In genomic region chr9:130997925-130998595, GRCh38 we compare ENCODE assay signal across 8 cellular contexts. TPM values are rescaled to one million over a fixed set of nuclear protein-coding genes. Genes with fewer than 3 reads are reported as not detected.
DNase-seq lines count a peak whose midpoint lies in the region; ATAC-seq, FAIRE-seq and TF ChIP-seq lines count a peak whose summit lies in the region.

No MANE protein-coding gene starts in this region.

- H2AK5ac ChIP-seq in H1 (ENCODE audit: low read depth, low read length): no peak overlapping the region
- no peak overlapping the region for H2AK5ac ChIP-seq in mesenchymal stem cell (ENCODE audit: low read length, severe bottlenecking)

- H2BK12ac ChIP-seq in H1 (ENCODE audit: low read depth, low read length) (no peak overlapping the region), mesenchymal stem cell (ENCODE audit: low read length in 2 of 2) (no peak overlapping the region)

- peak; percentile 54 for DNase-seq in activated CD4-positive, CD25-positive, alpha-beta regulatory T cell treated with anti-CD3 and anti-CD28 coated beads, Interleukin-2, amount 50 U/mL, for 72 hours
- DNase-seq in activated CD4-positive, CD25-positive, alpha-beta regulatory T cell (lab: John Stamatoyannopoulos, UW): no peak
- peak; percentile 25 for DNase-seq in NCI-H1092 (lab: John Stamatoyannopoulos, UW)
- peak; percentile 74 for DNase-seq in UCSD-AML1 (lab: John Stamatoyannopoulos, UW; ENCODE audit: unreplicated experiment)
- DNase-seq in H1 (ENCODE audit: low read depth in 1 of 2, low spot score in 2 of 2): peak; percentile 67 to 99
- DNase-seq in mesenchymal stem cell: peak; percentile 64
- no peak for DNase-seq in thoracic aorta (ENCODE audit: low spot score)

- H3K14ac ChIP-seq in H1 (ENCODE audit: insufficient read length): no peak overlapping the region
- H3K14ac ChIP-seq in mesenchymal stem cell (ENCODE audit: low read length in 2 of 2): no peak overlapping the region

- CTCF ChIA-PET in H1 (lab: Charles Lee; ENCODE audit: partially characterized antibody): interaction anchor here (0.5 to 9.1 kb wide), 59 partner anchors 9 to 1255 kb away, joined by 3 to 69 read pairs (median 5); partner anchors contain the start of genes EXOSC2 and LAMC3

- H2AFZ ChIP-seq in H1 (ENCODE audit: low read length) (no peak overlapping the region), mesenchymal stem cell (ENCODE audit: low read depth, low read length) (no peak overlapping the region)

- H3K4ac ChIP-seq in H1 (replicated peaks; ENCODE audit: insufficient read length, low read depth, low read length) (no peak overlapping the region), mesenchymal stem cell (ENCODE audit: low read depth in 1 of 2, low read length in 2 of 2) (no peak overlapping the region)

- no peak for ATAC-seq in thoracic aorta (ENCODE audit: insufficient number of reproducible peaks, low FRiP score, low read depth)
- ATAC-seq in HG03280 (IDR thresholded peaks at IDR 0.05; ENCODE audit: unreplicated experiment): no peak

- POLR2A ChIA-PET in H1 (lab: Charles Lee; ENCODE audit: partially characterized antibody): interaction anchor here (1.0 kb wide), 1 partner anchor 29 kb away, joined by 3 read pairs; no protein-coding TSS in a partner anchor

- FAIRE-seq in H1 (lab: Jason Lieb, UNC): no peak

- no peak overlapping the region for H4K5ac ChIP-seq in H1 (ENCODE audit: insufficient read length, low read depth, low read length)

- no peak overlapping the region for H3K23ac ChIP-seq in H1 (ENCODE audit: insufficient read length)
- H3K23ac ChIP-seq in mesenchymal stem cell (ENCODE audit: low read length in 2 of 2): no peak overlapping the region

- 0 out of 4 replicates have a peak overlapping the region, but pooled peaks of 1 of the 2 experiments have one; percentile 23 for H3K4me2 ChIP-seq in H1 (ENCODE audit: insufficient read depth in 1 of 2, low read depth in 2 of 2, low read length in 2 of 2)
- no peak overlapping the region for H3K4me2 ChIP-seq in mesenchymal stem cell (ENCODE audit: low read length, poor library complexity, severe bottlenecking)

- H3K27ac ChIP-seq in H1 (ENCODE audit: low read depth, low read length) (no peak overlapping the region), mesenchymal stem cell (ENCODE audit: low read length, poor library complexity, severe bottlenecking) (no peak overlapping the region), thoracic aorta (no peak overlapping the region)

- WGBS in H1 (ENCODE audit: extremely low coverage in 1 of 2, insufficient coverage in 1 of 2, insufficient read length in 1 of 2, insufficient replicate concordance in 2 of 2, low coverage in 1 of 2, low lambda C conversion rate in 2 of 2, missing lambda C conversion rate in 1 of 2), 2 experiments: 52% methylated on average over 25 of the region's 28 CpGs; no CpG with 5 or more reads in 1 of the 2 experiments
- WGBS in mesenchymal stem cell: 46% methylated on average over 28 of the region's 28 CpGs

- H3K9me3 ChIP-seq in H1 (ENCODE audit: insufficient read depth in 2 of 2, low read depth in 1 of 2, low read length in 1 of 2) (no peaks in the 10 kb centered on the region), mesenchymal stem cell (ENCODE audit: control insufficient read depth, low read length) (no peaks in the 10 kb centered on the region), thoracic aorta (no peaks in the 10 kb centered on the region)

- H3K9ac ChIP-seq in H1 (replicated peaks in 1 of 4; ENCODE audit: extremely low read depth in 1 of 4, low read depth in 3 of 4, low read length in 3 of 4): no peak overlapping the region
- peak overlapping the region; percentile 67 for H3K9ac ChIP-seq in mesenchymal stem cell (ENCODE audit: low read length)

- no peak for TF ChIP-seq EP300 in H1 (IDR thresholded peaks at IDR 0.05; ENCODE audit: borderline replicate concordance in 1 of 2, low read depth in 2 of 2, low read length in 2 of 2)

- TF ChIP-seq CTCF in H1 (IDR thresholded peaks at IDR 0.05; ENCODE audit: control extremely low read depth in 1 of 3, insufficient read depth in 1 of 3, low read depth in 1 of 3, low read length in 3 of 3) (peak in 2 of 3 experiments; percentile 96 to 99; a peak in 3 of 4 replicates), thoracic aorta (IDR thresholded peaks at IDR 0.05) (peak; percentile 50)

- no peaks in the 10 kb centered on the region for H3K36me3 ChIP-seq in H1 (ENCODE audit: control insufficient read depth in 2 of 4, insufficient read depth in 4 of 4, low read length in 3 of 4)
- no peaks in the 10 kb centered on the region for H3K36me3 ChIP-seq in mesenchymal stem cell (ENCODE audit: control insufficient read depth in 1 of 2, insufficient read depth in 2 of 2, low read depth in 1 of 2, low read length in 2 of 2)
- no peaks in the 10 kb centered on the region for H3K36me3 ChIP-seq in thoracic aorta

- H3K27me3 ChIP-seq in H1 (replicated peaks in 1 of 4; ENCODE audit: control insufficient read depth in 3 of 4, extremely low read depth in 1 of 4, insufficient read depth in 3 of 4, low read length in 3 of 4) (peaks cover 0 to 9% (median 4%) of the 10 kb centered on the region in 4 experiments; a peak in 3 of 7 replicates), mesenchymal stem cell (ENCODE audit: control insufficient read depth in 1 of 2, insufficient read depth in 1 of 2, low read length in 2 of 2) (peaks cover 21 to 29% of the 10 kb centered on the region in 2 experiments), thoracic aorta (replicated peaks; ENCODE audit: insufficient read depth) (no peaks in the 10 kb centered on the region)

- no peak overlapping the region for H3K56ac ChIP-seq in H1 (replicated peaks; ENCODE audit: insufficient read length, low read depth, low read length)

- no peak overlapping the region; the same call in 1 of the 2 replicates for H3K18ac ChIP-seq in H1 (ENCODE audit: extremely low read depth, low read length)
- H3K18ac ChIP-seq in mesenchymal stem cell (ENCODE audit: low read depth in 1 of 2, low read length in 2 of 2): no peak overlapping the region

- peaks cover 0 to 6% (median 1%) of the 10 kb centered on the region in 4 experiments; a peak in 3 of 7 replicates for H3K4me1 ChIP-seq in H1 (replicated peaks in 1 of 4; ENCODE audit: control insufficient read depth in 3 of 4, insufficient read depth in 4 of 4, low read length in 3 of 4)
- H3K4me1 ChIP-seq in mesenchymal stem cell (ENCODE audit: control insufficient read depth, insufficient read depth, low read depth, low read length): peaks cover 7% of the 10 kb centered on the region
- H3K4me1 ChIP-seq in thoracic aorta (ENCODE audit: control insufficient read depth in 1 of 2, low read depth in 2 of 2): no peaks in the 10 kb centered on the region

- H3K23me2 ChIP-seq in H1 (ENCODE audit: low read depth, low read length): peaks cover 7% of the 10 kb centered on the region; the same call in 1 of the 2 replicates

- H3K79me2 ChIP-seq in H1 (ENCODE audit: control insufficient read depth in 1 of 2, insufficient read depth in 2 of 2, low read length in 2 of 2): no peaks in the 10 kb centered on the region

- H4K20me1 ChIP-seq in H1 (replicated peaks in 1 of 2; ENCODE audit: control insufficient read depth in 1 of 2, insufficient read depth in 2 of 2, low read length in 2 of 2): peaks cover 1 to 7% of the 10 kb centered on the region in 2 experiments

- no peak overlapping the region for H2BK120ac ChIP-seq in H1 (replicated peaks; ENCODE audit: low read depth, low read length)
- H2BK120ac ChIP-seq in mesenchymal stem cell (ENCODE audit: low read depth, low read length): no peak overlapping the region

- H4K8ac ChIP-seq in H1 (ENCODE audit: extremely low read depth, insufficient read depth, low read length) (peak overlapping the region; percentile 81; the same call in 1 of the 2 replicates), mesenchymal stem cell (ENCODE audit: low read length) (no peak overlapping the region)

- H3K4me3 ChIP-seq in H1 (ENCODE audit: extremely low read depth in 1 of 4, insufficient read depth in 2 of 4, low read depth in 3 of 4, low read length in 4 of 4) (no peak overlapping the region), mesenchymal stem cell (ENCODE audit: insufficient read depth in 1 of 2, low read depth in 1 of 2, low read length in 2 of 2) (peak overlapping the region in 1 of 2 experiments; percentile 46), thoracic aorta (no peak overlapping the region)

- no peak for TF ChIP-seq POLR2A in H1 (IDR thresholded peaks at IDR 0.05; ENCODE audit: control extremely low read depth in 1 of 2, low read depth in 2 of 2, low read length in 2 of 2)

- no peak overlapping the region for H2BK20ac ChIP-seq in H1 (ENCODE audit: low read length)

- no peak overlapping the region for H4K91ac ChIP-seq in H1 (replicated peaks; ENCODE audit: insufficient read length, low read length)
- no peak overlapping the region for H4K91ac ChIP-seq in mesenchymal stem cell (ENCODE audit: low read length)

- H2BK5ac ChIP-seq in H1 (ENCODE audit: low read depth, low read length) (no peak overlapping the region), mesenchymal stem cell (ENCODE audit: low read depth, low read length, poor library complexity, severe bottlenecking) (no peak overlapping the region)

- peak; percentile 95 to 97 for TF ChIP-seq RAD21 in H1 (IDR thresholded peaks at IDR 0.05 in 1 of 2, conservative IDR thresholded peaks at IDR 0.05 in 1 of 2; ENCODE audit: low read depth in 2 of 2, low read length in 2 of 2)

- H2BK15ac ChIP-seq in H1 (ENCODE audit: low read length): 0 out of 2 replicates have a peak overlapping the region, but pooled peaks have one; percentile 88
- peak overlapping the region; percentile 31 for H2BK15ac ChIP-seq in mesenchymal stem cell (ENCODE audit: low read depth, poor library complexity, severe bottlenecking)

- H3K79me1 ChIP-seq in H1 (ENCODE audit: low read depth, low read length) (no peaks in the 10 kb centered on the region), mesenchymal stem cell (replicated peaks; ENCODE audit: low read length, poor library complexity, severe bottlenecking) (no peaks in the 10 kb centered on the region)

RNA-seq across cellular contexts. Expression of gene LAMC3, which starts 10.9 kb away (rescaled TPM):
- total RNA-seq in H1 (2021; fragmentation: NEBNext Ultra II Directional; extraction: Animal tissue kit (Norgen Biotek cat#: 25700)): 12.3 and 13.2 TPM in 2 replicates
- polyA plus RNA-seq in H1 (2011; rRNA removed): 9.3 and 11.5 TPM in 2 replicates
- 6.0 TPM for polyA plus RNA-seq in H1 (2011; cell fraction: cytosol; rRNA removed)
- 24.8 TPM for polyA plus RNA-seq in H1 (2011; cell fraction: nucleus; rRNA removed)
- polyA plus RNA-seq in H1 (2012, experiment 1 of 2): 8.0 to 13.0 TPM (median 12.4 TPM) in 4 replicates
- 10.7 TPM for polyA plus RNA-seq in H1 (2012, experiment 2 of 2)
- 18.4 TPM for polyA plus RNA-seq in H1 (2013, experiment 1 of 2)
- polyA plus RNA-seq in H1 (2013, experiment 2 of 2): 15.1 TPM
- polyA minus RNA-seq in H1 (2011; rRNA and poly(A)+ RNA removed): 3.8 and 4.1 TPM in 2 replicates
- 4.8 TPM for polyA minus RNA-seq in H1 (2011; cell fraction: cytosol; rRNA and poly(A)+ RNA removed)
- polyA minus RNA-seq in H1 (2011; cell fraction: nucleus; rRNA and poly(A)+ RNA removed): 7.2 TPM
- 0.48 TPM for polyA plus RNA-seq in mesenchymal stem cell (2013, experiment 1 of 2)
- 0.71 TPM for polyA plus RNA-seq in mesenchymal stem cell (2013, experiment 2 of 2)
- 1 to 10 TPM in 1 of 2 donors, under 1 TPM in 1; 0.54 to 2.8 TPM for total RNA-seq in thoracic aorta

RNA-seq across cellular contexts. Expression of gene FIBCD1, which starts 59.0 kb away (rescaled TPM):
- total RNA-seq in H1 (2021; fragmentation: NEBNext Ultra II Directional; extraction: Animal tissue kit (Norgen Biotek cat#: 25700)): 5.3 and 6.1 TPM in 2 replicates
- 8.8 and 13.2 TPM in 2 replicates for polyA plus RNA-seq in H1 (2011; rRNA removed)
- polyA plus RNA-seq in H1 (2011; cell fraction: cytosol; rRNA removed): 5.6 TPM
- 11.0 TPM for polyA plus RNA-seq in H1 (2011; cell fraction: nucleus; rRNA removed)
- polyA plus RNA-seq in H1 (2012, experiment 1 of 2): 3.9 to 10.9 TPM (median 7.8 TPM) in 4 replicates
- 5.2 TPM for polyA plus RNA-seq in H1 (2012, experiment 2 of 2)
- 11.6 TPM for polyA plus RNA-seq in H1 (2013, experiment 1 of 2)
- 10.8 TPM for polyA plus RNA-seq in H1 (2013, experiment 2 of 2)
- polyA minus RNA-seq in H1 (2011; rRNA and poly(A)+ RNA removed): 0.66 and 1.2 TPM in 2 replicates
- 2.1 TPM for polyA minus RNA-seq in H1 (2011; cell fraction: cytosol; rRNA and poly(A)+ RNA removed)
- polyA minus RNA-seq in H1 (2011; cell fraction: nucleus; rRNA and poly(A)+ RNA removed): 1.2 TPM
- 0.40 TPM for polyA plus RNA-seq in mesenchymal stem cell (2013, experiment 1 of 2)
- 0.44 TPM for polyA plus RNA-seq in mesenchymal stem cell (2013, experiment 2 of 2)
- total RNA-seq in thoracic aorta: not detected

Comparison
In these comparisons a context has a peak if more than half of its experiments do, and no peak if none do; other contexts are left out.
1. DNase-seq: peak in activated CD4-positive, CD25-positive, alpha-beta regulatory T cell treated with anti-CD3 and anti-CD28 coated beads, Interleukin-2, amount 50 U/mL, for 72 hours (single experiment), NCI-H1092 (single experiment), UCSD-AML1 (single experiment), H1 (2 of 2) and mesenchymal stem cell (single experiment); none in activated CD4-positive, CD25-positive, alpha-beta regulatory T cell (0 of 4) and thoracic aorta (single experiment).